ENCODE assay signal across 1 cellular context in genomic region chr7:150845471-150845870, GRCh38.
TF ChIP-seq lines count a peak whose summit lies in the region.

No MANE protein-coding gene starts in this region.

TF ChIP-seq in A549, 52 proteins besides CTCF, POLR2A, EP300 and RAD21:
- no peak for TF ChIP-seq EHMT2 (IDR thresholded peaks at IDR 0.05; ENCODE audit: low read depth)
- TF ChIP-seq CBX8 (IDR thresholded peaks at IDR 0.05) = no peak
- TF ChIP-seq, protein P1, sequence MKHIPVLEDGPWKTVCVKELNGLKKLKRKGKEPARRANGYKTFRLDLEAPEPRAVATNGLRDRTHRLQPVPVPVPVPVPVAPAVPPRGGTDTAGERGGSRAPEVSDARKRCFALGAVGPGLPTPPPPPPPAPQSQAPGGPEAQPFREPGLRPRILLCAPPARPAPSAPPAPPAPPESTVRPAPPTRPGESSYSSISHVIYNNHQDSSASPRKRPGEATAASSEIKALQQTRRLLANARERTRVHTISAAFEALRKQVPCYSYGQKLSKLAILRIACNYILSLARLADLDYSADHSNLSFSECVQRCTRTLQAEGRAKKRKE (CRISPR knock-in tag; IDR thresholded peaks at IDR 0.05; ENCODE audit: low read depth) = no peak
- no peak for TF ChIP-seq HES2 (IDR thresholded peaks at IDR 0.05)
- TF ChIP-seq NPAS2 (CRISPR knock-in tag; IDR thresholded peaks at IDR 0.05; ENCODE audit: borderline replicate concordance) = no peak
- TF ChIP-seq ZFP36 (IDR thresholded peaks at IDR 0.05; ENCODE audit: borderline replicate concordance, partially characterized antibody) = no peak
- TF ChIP-seq TFCP2L1 (CRISPR knock-in tag; IDR thresholded peaks at IDR 0.05) = no peak
- no peak for TF ChIP-seq MAFK (IDR thresholded peaks at IDR 0.05; ENCODE audit: partially characterized antibody)
- no peak for TF ChIP-seq NFE2L2 (conservative IDR thresholded peaks at IDR 0.05; ENCODE audit: low read length)
